ENCODE assay signal across 8 cellular contexts in genomic region chr18:74148543-74149070, GRCh38. TPM values are rescaled to one million over a fixed set of nuclear protein-coding genes. Genes with fewer than 3 reads are reported as not detected.
A peak's percentile ranks its signal among the peaks of the same experiment; 100 is the strongest.
DNase-seq lines count a peak whose midpoint lies in the region; ATAC-seq and TF ChIP-seq lines count a peak whose summit lies in the region.

No MANE protein-coding gene starts in this region.

- H3K27me3 ChIP-seq in iPS-18a (ENCODE audit: control insufficient read depth, insufficient read depth, low read length) = peaks cover 9% of the 10 kb centered on the region
- no peaks in the 10 kb centered on the region for H3K27me3 ChIP-seq in subcutaneous abdominal adipose tissue (ENCODE audit: control insufficient read depth in 5 of 5, insufficient read depth in 4 of 5, low read length in 5 of 5)

- H3K9me3 Mint-ChIP-seq in WTC11 = no peaks in the 10 kb centered on the region

- peak overlapping the region; percentile 89 for H3K27ac Mint-ChIP-seq in WTC11

- peak; percentile 24 for ATAC-seq in GM18867 (IDR thresholded peaks at IDR 0.05; ENCODE audit: unreplicated experiment)
- ATAC-seq in HG02798 (IDR thresholded peaks at IDR 0.05; ENCODE audit: poor library complexity, unreplicated experiment) = peak; percentile 11
- no peak for ATAC-seq in WTC11

- peaks cover 2% of the 10 kb centered on the region for H3K36me3 ChIP-seq in iPS-18a (ENCODE audit: control insufficient read depth, low read depth, low read length)
- peaks cover 0 to 10% (median 3%) of the 10 kb centered on the region in 5 donors for H3K36me3 ChIP-seq in subcutaneous abdominal adipose tissue (ENCODE audit: control insufficient read depth in 5 of 5, insufficient read depth in 5 of 5, low read length in 5 of 5)

- H3K9me3 ChIP-seq in iPS-18a (ENCODE audit: control insufficient read depth, low read depth, low read length) = no peaks in the 10 kb centered on the region
- no peaks in the 10 kb centered on the region for H3K9me3 ChIP-seq in subcutaneous abdominal adipose tissue (ENCODE audit: control insufficient read depth in 5 of 5, low read length in 5 of 5)

- POLR2A ChIA-PET in WTC11 (lab: Charles Lee) = no interaction called here

- H3K9ac ChIP-seq in iPS-18a (ENCODE audit: low read length) = peak overlapping the region; percentile 80
- H3K9ac ChIP-seq in subcutaneous abdominal adipose tissue (ENCODE audit: low read length in 5 of 5) = peak overlapping the region; percentile 85 to 99 (median 95)

- peaks cover 16% of the 10 kb centered on the region for H3K27me3 Mint-ChIP-seq in WTC11 (ENCODE audit: low read depth)

- H3K4me3 ChIP-seq in iPS-18a (ENCODE audit: low read length) = peak overlapping the region; percentile 90
- H3K4me3 ChIP-seq in subcutaneous abdominal adipose tissue (ENCODE audit: low read depth in 1 of 5, low read length in 5 of 5) = peak overlapping the region; percentile 77 to 100 (median 98)

- CTCF ChIA-PET in WTC11 (lab: Charles Lee) = no interaction called here

- H3K4me1 Mint-ChIP-seq in WTC11 = peaks cover 26% of the 10 kb centered on the region

- H3K4me3 Mint-ChIP-seq in WTC11 = peak overlapping the region; percentile 98

- TF ChIP-seq CTCF in WTC11 (IDR thresholded peaks at IDR 0.05) = no peak

- peaks cover 7% of the 10 kb centered on the region for H3K36me3 Mint-ChIP-seq in WTC11

- peaks cover 6% of the 10 kb centered on the region for H3K4me1 ChIP-seq in iPS-18a (ENCODE audit: control insufficient read depth, low read depth, low read length)
- peaks cover 0 to 40% (median 28%) of the 10 kb centered on the region in 5 donors for H3K4me1 ChIP-seq in subcutaneous abdominal adipose tissue (ENCODE audit: control insufficient read depth in 5 of 5, insufficient read depth in 5 of 5, low read length in 5 of 5)

- DNase-seq in WTC11 (ENCODE audit: low spot score) = no peak
- no peak for DNase-seq in NCI-H2196 (lab: John Stamatoyannopoulos, UW; ENCODE audit: unreplicated experiment)
- no peak for DNase-seq in mesenteric fat pad (ENCODE audit: low spot score)
- DNase-seq in NOMO-1 treated with dmso at 0.1 percent for 144 hours (lab: John Stamatoyannopoulos, UW; ENCODE audit: unreplicated experiment) = no peak

- H3K27ac ChIP-seq in iPS-18a (ENCODE audit: low read length) (peak overlapping the region; percentile 7), subcutaneous abdominal adipose tissue (ENCODE audit: low read depth, low read length) (peak overlapping the region; percentile 100)

TF ChIP-seq in WTC11, 78 proteins besides CTCF, POLR2A, EP300 and RAD21:
- no peak for TF ChIP-seq ZNF671 (CRISPR knock-in tag; IDR thresholded peaks at IDR 0.05)
- TF ChIP-seq ZNF425 (CRISPR knock-in tag; conservative IDR thresholded peaks at IDR 0.05) = no peak

RNA-seq across cellular contexts. Expression of gene TIMM21, which starts 0.3 kb away (rescaled TPM):
- total RNA-seq in WTC11 (2021) (43.7 to 47.7 TPM (median 45.4 TPM) in 3 replicates), mesenteric fat pad (28.9 TPM)

RNA-seq across cellular contexts. Expression of gene FBXO15, which starts 1.0 kb away (rescaled TPM):
- total RNA-seq in WTC11 (2021) = 0.96 to 1.9 TPM (median 1.6 TPM) in 3 replicates
- total RNA-seq in mesenteric fat pad = 0.29 TPM
